14 cellular contexts compared by ENCODE assay signal in genomic region chr12:56348776-56349175, GRCh38.
DNase-seq lines count a peak whose midpoint lies in the region; ATAC-seq lines count a peak whose summit lies in the region.
"Had no signal": no experiment of that assay in that cellular context is flagged by ENCODE, and none has a peak within 500 bp of the region (broad histone marks: within the 10 kb centered on the region; RNA-seq: fewer than 3 reads in every experiment).

No MANE protein-coding gene starts in this region.

- H3K36me3 ChIP-seq in adipocyte (ENCODE audit: control insufficient read depth, insufficient read depth, low read length, severe bottlenecking): peaks cover 92% of the 10 kb centered on the region

- no peak for DNase-seq in activated naive CD4-positive, alpha-beta T cell treated with anti-CD3 and anti-CD28 coated beads, Interleukin-2, amount 50 U/mL, for 16 hours
- no peak for DNase-seq in adipocyte (ENCODE audit: low read depth)
- no peak for DNase-seq in memory B cell (ENCODE audit: low spot score in 2 of 2)
- no peak for DNase-seq in NCI-H526 treated with DMSO at 0.1 percent for 48 hours (lab: John Stamatoyannopoulos, UW)
- DNase-seq in stimulated activated naive CD8-positive, alpha-beta T cell treated with anti-CD3 and anti-CD28 coated beads, Interleukin-15, amount 100 ng/mL, for 72 hours: no peak
- DNase-seq in UCSD-AML1 (lab: John Stamatoyannopoulos, UW; ENCODE audit: unreplicated experiment): no peak
- DNase-seq: CD4-positive, alpha-beta T cell; DMS79; GDM1; GM23248 had no signal

- no peaks in the 10 kb centered on the region for H3K4me1 ChIP-seq in adipocyte (ENCODE audit: control insufficient read depth, insufficient read depth, low read length)

- no peaks in the 10 kb centered on the region for H3K27me3 ChIP-seq in adipocyte (replicated peaks; ENCODE audit: control insufficient read depth, insufficient read depth, low read length)

- H3K27me3 Mint-ChIP-seq in activated naive CD4-positive, alpha-beta T cell treated with anti-CD3 and anti-CD28 coated beads, Interleukin-2, amount 50 U/mL, for 24 hours: no peaks in the 10 kb centered on the region
- H3K27me3 Mint-ChIP-seq in memory B cell: no peaks in the 10 kb centered on the region
- no peaks in the 10 kb centered on the region for H3K27me3 Mint-ChIP-seq in stimulated activated memory B cell treated with anti-CD40 and anti-IgM and Interleukin-4, amounts not matched to agents 10 μg/mL and 1 μg/mL and 100 μg/mL, for 72 hours
- no peaks in the 10 kb centered on the region for H3K27me3 Mint-ChIP-seq in stimulated activated naive CD8-positive, alpha-beta T cell treated with anti-CD3 and anti-CD28 coated beads, Interleukin-15, amount 100 ng/mL, for 72 hours
- H3K27me3 Mint-ChIP-seq: B cell; CD4-positive, alpha-beta T cell had no signal

- H3K9me3 Mint-ChIP-seq in activated naive CD4-positive, alpha-beta T cell treated with anti-CD3 and anti-CD28 coated beads, Interleukin-2, amount 50 U/mL, for 24 hours: no peaks in the 10 kb centered on the region
- no peaks in the 10 kb centered on the region for H3K9me3 Mint-ChIP-seq in memory B cell
- H3K9me3 Mint-ChIP-seq in stimulated activated memory B cell treated with anti-CD40 and anti-IgM and Interleukin-4, amounts not matched to agents 10 μg/mL and 1 μg/mL and 100 μg/mL, for 72 hours: no peaks in the 10 kb centered on the region
- no peaks in the 10 kb centered on the region for H3K9me3 Mint-ChIP-seq in stimulated activated naive CD8-positive, alpha-beta T cell treated with anti-CD3 and anti-CD28 coated beads, Interleukin-15, amount 100 ng/mL, for 72 hours
- H3K9me3 Mint-ChIP-seq: CD4-positive, alpha-beta T cell had no signal

- no peak overlapping the region for H3K4me3 ChIP-seq in adipocyte (ENCODE audit: low read length)
- H3K4me3 ChIP-seq: GM23248 had no signal

- H3K4me3 Mint-ChIP-seq in activated naive CD4-positive, alpha-beta T cell treated with anti-CD3 and anti-CD28 coated beads, Interleukin-2, amount 50 U/mL, for 24 hours: no peak overlapping the region
- H3K4me3 Mint-ChIP-seq in memory B cell: no peak overlapping the region
- H3K4me3 Mint-ChIP-seq in stimulated activated memory B cell treated with anti-CD40 and anti-IgM and Interleukin-4, amounts not matched to agents 10 μg/mL and 1 μg/mL and 100 μg/mL, for 72 hours: no peak overlapping the region
- no peak overlapping the region for H3K4me3 Mint-ChIP-seq in stimulated activated naive CD8-positive, alpha-beta T cell treated with anti-CD3 and anti-CD28 coated beads, Interleukin-15, amount 100 ng/mL, for 72 hours
- H3K4me3 Mint-ChIP-seq: B cell; CD4-positive, alpha-beta T cell had no signal

- H3K36me3 Mint-ChIP-seq in activated naive CD4-positive, alpha-beta T cell treated with anti-CD3 and anti-CD28 coated beads, Interleukin-2, amount 50 U/mL, for 24 hours: peaks cover 10% of the 10 kb centered on the region
- peaks cover 35% of the 10 kb centered on the region for H3K36me3 Mint-ChIP-seq in memory B cell
- H3K36me3 Mint-ChIP-seq in stimulated activated memory B cell treated with anti-CD40 and anti-IgM and Interleukin-4, amounts not matched to agents 10 μg/mL and 1 μg/mL and 100 μg/mL, for 72 hours: peaks cover 63% of the 10 kb centered on the region

- no peaks in the 10 kb centered on the region for H3K4me1 Mint-ChIP-seq in activated naive CD4-positive, alpha-beta T cell treated with anti-CD3 and anti-CD28 coated beads, Interleukin-2, amount 50 U/mL, for 24 hours
- H3K4me1 Mint-ChIP-seq in memory B cell: no peaks in the 10 kb centered on the region
- H3K4me1 Mint-ChIP-seq in stimulated activated memory B cell treated with anti-CD40 and anti-IgM and Interleukin-4, amounts not matched to agents 10 μg/mL and 1 μg/mL and 100 μg/mL, for 72 hours: no peaks in the 10 kb centered on the region
- no peaks in the 10 kb centered on the region for H3K4me1 Mint-ChIP-seq in stimulated activated naive CD8-positive, alpha-beta T cell treated with anti-CD3 and anti-CD28 coated beads, Interleukin-15, amount 100 ng/mL, for 72 hours
- H3K4me1 Mint-ChIP-seq: B cell had no signal

- H3K27ac Mint-ChIP-seq in activated naive CD4-positive, alpha-beta T cell treated with anti-CD3 and anti-CD28 coated beads, Interleukin-2, amount 50 U/mL, for 24 hours: peak overlapping the region; percentile 17
- H3K27ac Mint-ChIP-seq in memory B cell: peak overlapping the region; percentile 22
- H3K27ac Mint-ChIP-seq in stimulated activated memory B cell treated with anti-CD40 and anti-IgM and Interleukin-4, amounts not matched to agents 10 μg/mL and 1 μg/mL and 100 μg/mL, for 72 hours: peak overlapping the region; percentile 64
- H3K27ac Mint-ChIP-seq in stimulated activated naive CD8-positive, alpha-beta T cell treated with anti-CD3 and anti-CD28 coated beads, Interleukin-15, amount 100 ng/mL, for 72 hours: peak overlapping the region in 1 of 2 donors; percentile 91
- H3K27ac Mint-ChIP-seq: CD4-positive, alpha-beta T cell had no signal

- no peaks in the 10 kb centered on the region for H3K9me3 ChIP-seq in adipocyte (ENCODE audit: control insufficient read depth, low read length)

- peak overlapping the region; percentile 19 for H3K9ac ChIP-seq in adipocyte (ENCODE audit: low read length)
- H3K9ac ChIP-seq: GM23248 had no signal

- no peak for ATAC-seq in memory B cell (ENCODE audit: low read depth)
- ATAC-seq in stimulated activated memory B cell treated with anti-CD40 and anti-IgM and Interleukin-4, amounts not matched to agents 10 μg/mL and 1 μg/mL and 100 μg/mL, for 72 hours: no peak
- ATAC-seq in stimulated activated naive CD8-positive, alpha-beta T cell treated with anti-CD3 and anti-CD28 coated beads, Interleukin-15, amount 100 ng/mL, for 72 hours: no peak
- ATAC-seq: HCT116 had no signal
